20 cellular contexts compared by ENCODE assay signal in the genomic region with DNA sequence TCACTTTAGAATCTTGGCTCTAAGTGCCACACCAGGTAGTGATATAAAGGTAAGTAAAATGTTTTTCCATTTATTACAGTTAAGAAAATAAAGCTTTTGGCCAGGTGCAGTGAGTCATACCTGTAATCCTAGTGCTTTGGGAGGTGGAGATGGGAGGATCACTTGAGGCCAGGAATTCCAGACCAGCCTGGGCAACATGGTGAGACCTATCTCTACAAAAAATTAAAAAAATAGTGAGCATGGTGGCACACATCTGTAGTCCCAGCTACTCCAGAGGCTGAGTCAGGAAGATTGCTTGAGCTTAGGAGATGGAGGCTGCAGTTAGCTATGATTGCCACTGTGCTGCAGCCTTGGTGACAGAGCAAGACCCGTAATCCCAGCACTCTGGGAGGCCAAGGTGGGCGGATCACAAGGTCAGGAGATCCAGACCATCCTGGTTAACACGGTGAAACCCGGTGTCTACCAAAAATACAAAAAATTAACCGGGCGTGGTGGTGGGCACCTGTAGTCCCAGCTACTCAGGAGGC. TPM values are rescaled to one million over a fixed set of nuclear protein-coding genes. Genes with fewer than 3 reads are reported as not detected.
A peak's percentile ranks its signal among the peaks of the same experiment; 100 is the strongest.
DNase-seq lines count a peak whose midpoint lies in the region; ATAC-seq and TF ChIP-seq lines count a peak whose summit lies in the region.
"Had no signal": no experiment of that assay in that cellular context is flagged by ENCODE, and none has a peak within 500 bp of the region (broad histone marks: within the 10 kb centered on the region; RNA-seq: fewer than 3 reads in every experiment).

No MANE protein-coding gene starts in this region.

- H3K27me3 ChIP-seq in breast epithelium: no peaks in the 10 kb centered on the region
- H3K27me3 ChIP-seq: Peyer's patch had no signal

- TF ChIP-seq POLR2A in breast epithelium (IDR thresholded peaks at IDR 0.05): no peak

- BruUV-seq in MCF 10A (replicated peaks; lab: Mats Ljungman, UMichigan): no TSS peak

- no peak overlapping the region for H3K4me3 ChIP-seq in breast epithelium
- H3K4me3 ChIP-seq: GM12878, Peyer's patch had no signal

- no peak overlapping the region for H3K4me3 Mint-ChIP-seq in MCF 10A (ENCODE audit: unreplicated experiment)
- H3K4me3 Mint-ChIP-seq in WTC11: no peak overlapping the region
- H3K4me3 Mint-ChIP-seq: CD14-positive monocyte had no signal

- in situ Hi-C loops in KBM-7 (cut with MboI; ENCODE audit: low pct_unique_long_range_greater_than_20kb, low sequenced_read_pairs): no loop called here

- POLR2A ChIA-PET in MCF 10A (lab: Yijun Ruan, JAX): interaction anchor here (0.6 to 8.9 kb wide), 8 partner anchors 13 to 404 kb away, joined by 3 to 165 read pairs (median 3); partner anchors contain the start of gene MIS18BP1
- POLR2A ChIA-PET in WTC11 (lab: Charles Lee): no interaction called here

- H3K9me3 Mint-ChIP-seq in MCF 10A (ENCODE audit: unreplicated experiment) (no peaks in the 10 kb centered on the region), WTC11 (no peaks in the 10 kb centered on the region)

- H3K27ac ChIP-seq in breast epithelium: no peak overlapping the region
- H3K27ac ChIP-seq: Peyer's patch had no signal

- ATAC-seq in WTC11: peak; percentile 60
- ATAC-seq: GM12878, SK-N-SH treated with all-trans-retinoic acid at 6 μM for 48 hours had no signal

- DNase-seq in MCF 10A (ENCODE audit: unreplicated experiment) (peak; percentile 37), breast epithelium (ENCODE audit: low spot score in 2 of 2) (no peak), OCI-M1 (lab: John Stamatoyannopoulos, UW) (peak; percentile 2), WTC11 (ENCODE audit: low spot score) (no peak), kidney tubule cell (ENCODE audit: low spot score) (peak; percentile 9), KBM-7 (no peak), SIG-M5 treated with dmso at 0.1 percent for 504 hours (lab: John Stamatoyannopoulos, UW; ENCODE audit: unreplicated experiment) (no peak), hippocampal formation (lab: John Stamatoyannopoulos, UW) (no peak)
- DNase-seq: 8988T, EL, NCI-H1436, NCI-H1930, NCI-H2227 treated with DMSO at 0.1 percent for 48 hours, NCI-H510A treated with DMSO at 0.1 percent for 48 hours, NCI-H748 treated with DMSO at 0.1 percent for 48 hours, Peyer's patch, SHP77 had no signal

- TF ChIP-seq CTCF in MCF 10A (IDR thresholded peaks at IDR 0.05; ENCODE audit: unreplicated experiment): no peak
- no peak for TF ChIP-seq CTCF in breast epithelium (IDR thresholded peaks at IDR 0.05)
- TF ChIP-seq CTCF in WTC11 (IDR thresholded peaks at IDR 0.05): no peak

- peaks cover 0 to 17% of the 10 kb centered on the region in 2 donors for H3K4me1 ChIP-seq in breast epithelium

- CTCF ChIA-PET in MCF 10A (lab: Yijun Ruan, JAX) (interaction anchor here (0.6 to 3.8 kb wide), 3 partner anchors 108 to 130 kb away, joined by 3 to 14 read pairs (median 5); no protein-coding TSS in a partner anchor), WTC11 (lab: Charles Lee) (interaction anchor here (1.1 kb wide), 1 partner anchor 46 kb away, joined by 3 read pairs; no protein-coding TSS in a partner anchor)

- no peaks in the 10 kb centered on the region for H3K36me3 ChIP-seq in breast epithelium
- H3K36me3 ChIP-seq: Peyer's patch had no signal

- H3K36me3 Mint-ChIP-seq in MCF 10A (ENCODE audit: insufficient read depth, unreplicated experiment) (no peaks in the 10 kb centered on the region), WTC11 (peaks cover 13% of the 10 kb centered on the region)

- H3K27ac Mint-ChIP-seq in MCF 10A (ENCODE audit: low read depth, unreplicated experiment) (no peak overlapping the region), WTC11 (no peak overlapping the region)

- H3K4me1 Mint-ChIP-seq in MCF 10A (ENCODE audit: insufficient read depth, unreplicated experiment): peaks cover 24% of the 10 kb centered on the region
- H3K4me1 Mint-ChIP-seq in WTC11: peaks cover 12% of the 10 kb centered on the region

- H3K9me3 ChIP-seq in breast epithelium: no peaks in the 10 kb centered on the region
- H3K9me3 ChIP-seq: Peyer's patch had no signal

- intact Hi-C loops in MCF 10A (cut with micrococcal nuclease): no loop called here
- intact Hi-C loops in breast epithelium (cut with DNase I; ENCODE audit: low total_unique reads): no loop called here

- H3K27me3 Mint-ChIP-seq in MCF 10A (ENCODE audit: insufficient read depth, unreplicated experiment): no peaks in the 10 kb centered on the region
- H3K27me3 Mint-ChIP-seq in WTC11 (ENCODE audit: low read depth): no peaks in the 10 kb centered on the region

TF ChIP-seq in WTC11, 78 proteins besides CTCF, POLR2A, EP300 and RAD21:
- TF ChIP-seq, protein P1, sequence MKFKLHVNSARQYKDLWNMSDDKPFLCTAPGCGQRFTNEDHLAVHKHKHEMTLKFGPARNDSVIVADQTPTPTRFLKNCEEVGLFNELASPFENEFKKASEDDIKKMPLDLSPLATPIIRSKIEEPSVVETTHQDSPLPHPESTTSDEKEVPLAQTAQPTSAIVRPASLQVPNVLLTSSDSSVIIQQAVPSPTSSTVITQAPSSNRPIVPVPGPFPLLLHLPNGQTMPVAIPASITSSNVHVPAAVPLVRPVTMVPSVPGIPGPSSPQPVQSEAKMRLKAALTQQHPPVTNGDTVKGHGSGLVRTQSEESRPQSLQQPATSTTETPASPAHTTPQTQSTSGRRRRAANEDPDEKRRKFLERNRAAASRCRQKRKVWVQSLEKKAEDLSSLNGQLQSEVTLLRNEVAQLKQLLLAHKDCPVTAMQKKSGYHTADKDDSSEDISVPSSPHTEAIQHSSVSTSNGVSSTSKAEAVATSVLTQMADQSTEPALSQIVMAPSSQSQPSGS (CRISPR knock-in tag; IDR thresholded peaks at IDR 0.05; ENCODE audit: borderline replicate concordance, low read depth): no peak
- TF ChIP-seq ESRRA (CRISPR knock-in tag; IDR thresholded peaks at IDR 0.05; ENCODE audit: borderline replicate concordance) (no peak), ATF1 (CRISPR knock-in tag; IDR thresholded peaks at IDR 0.05) (no peak), TEAD4 (CRISPR knock-in tag; IDR thresholded peaks at IDR 0.05) (no peak), HMGA2 (CRISPR knock-in tag; IDR thresholded peaks at IDR 0.05) (no peak), ERG (CRISPR knock-in tag; IDR thresholded peaks at IDR 0.05) (no peak), NFATC4 (CRISPR knock-in tag; IDR thresholded peaks at IDR 0.05) (no peak), PRRX2 (CRISPR knock-in tag; IDR thresholded peaks at IDR 0.05) (no peak), ZNF232 (CRISPR knock-in tag; IDR thresholded peaks at IDR 0.05) (no peak), MYBL2 (CRISPR knock-in tag; IDR thresholded peaks at IDR 0.05) (no peak), FOXP4 (CRISPR knock-in tag; IDR thresholded peaks at IDR 0.05) (no peak), ZNF138 (CRISPR knock-in tag; conservative IDR thresholded peaks at IDR 0.05) (no peak), GRHL2 (CRISPR knock-in tag; IDR thresholded peaks at IDR 0.05; ENCODE audit: insufficient replicate concordance, severe bottlenecking) (no peak), CREB1 (CRISPR knock-in tag; IDR thresholded peaks at IDR 0.05) (no peak), NFE2L1 (CRISPR knock-in tag; IDR thresholded peaks at IDR 0.05) (no peak), NR3C1 (CRISPR knock-in tag; conservative IDR thresholded peaks at IDR 0.05; ENCODE audit: low read depth) (no peak)

RNA-seq across cellular contexts. Expression of gene FANCM, which starts 5.0 kb away (rescaled TPM):
- total RNA-seq in MCF 10A (2022) (5.0 and 6.6 TPM in 2 replicates), breast epithelium (10 to 100 TPM in 1 of 3 donors, 1 to 10 TPM in 2; 8.2 to 17.4 (median 8.5) TPM), WTC11 (2021) (12.9 to 16.7 TPM (median 13.7 TPM) in 3 replicates)

RNA-seq across cellular contexts. Expression of gene FKBP3, which starts 6.4 kb away (rescaled TPM):
- total RNA-seq in MCF 10A (2022) (61.7 and 62.0 TPM in 2 replicates), breast epithelium (10 to 100 TPM; 25.8 to 41.3 (median 41.0) TPM), WTC11 (2021) (118 TPM in 3 replicates)

RNA-seq across cellular contexts. Expression of gene PRPF39, which starts 56.8 kb away (rescaled TPM):
- total RNA-seq in MCF 10A (2022) (36.7 and 41.4 TPM in 2 replicates), breast epithelium (10 to 100 TPM; 29.8 to 54.4 (median 48.8) TPM), WTC11 (2021) (32.3 to 39.3 TPM (median 34.4 TPM) in 3 replicates)

Comparison
In these comparisons a context has a peak if more than half of its experiments do, and no peak if none do; other contexts are left out.
1. DNase-seq: peak in MCF 10A (single experiment), OCI-M1 (single experiment) and kidney tubule cell (single experiment); none in breast epithelium (0 of 2), WTC11 (single experiment), KBM-7 (single experiment), SIG-M5 treated with dmso at 0.1 percent for 504 hours (single experiment) and hippocampal formation (0 of 2).